23 cellular contexts compared by ENCODE assay signal in the genomic region with DNA sequence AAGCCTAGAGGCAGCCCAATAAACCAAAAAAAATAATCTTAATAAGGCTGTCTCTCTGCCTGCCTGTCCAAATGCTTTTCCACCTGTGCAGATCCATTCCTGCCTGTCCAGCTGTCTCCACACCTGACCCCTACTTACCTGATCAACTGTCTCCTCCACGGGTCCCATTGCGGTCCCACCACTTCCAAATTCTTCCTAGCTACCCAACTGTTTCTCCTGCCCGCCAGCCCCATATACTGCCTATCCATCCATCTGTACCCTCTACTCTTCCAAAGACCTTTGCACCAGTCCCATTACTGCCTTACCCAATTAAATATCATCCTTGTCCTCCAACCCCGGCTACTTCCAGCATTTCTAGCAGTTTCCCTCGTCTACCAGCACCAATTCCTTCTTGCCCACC. TPM values are rescaled to one million over a fixed set of nuclear protein-coding genes. Genes with fewer than 3 reads are reported as not detected.
DNase-seq lines count a peak whose midpoint lies in the region; ATAC-seq, FAIRE-seq and TF ChIP-seq lines count a peak whose summit lies in the region.
"Had no signal": no experiment of that assay in that cellular context is flagged by ENCODE, and none has a peak within 500 bp of the region (broad histone marks: within the 10 kb centered on the region; RNA-seq: fewer than 3 reads in every experiment).

No MANE protein-coding gene starts in this region.

- no peak overlapping the region for H3K4me3 Mint-ChIP-seq in endothelial cell (ENCODE audit: unreplicated experiment)
- H3K4me3 Mint-ChIP-seq: CD14-positive monocyte; CD4-positive, alpha-beta memory T cell; CD4-positive, CD25-positive, alpha-beta regulatory T cell; CD8-positive, alpha-beta memory T cell had no signal

- no peak for TF ChIP-seq CTCF in endothelial cell (IDR thresholded peaks at IDR 0.05; ENCODE audit: unreplicated experiment)

- peak; percentile 52 for FAIRE-seq in HTR-8/SVneo (lab: Jason Lieb, UNC)
- FAIRE-seq: A204.1, D721Med, G401.6, GM12891, GM19239 had no signal

- peak overlapping the region; percentile 55 for H3K27ac Mint-ChIP-seq in endothelial cell (ENCODE audit: unreplicated experiment)
- H3K27ac Mint-ChIP-seq: CD14-positive monocyte; CD4-positive, alpha-beta memory T cell; CD4-positive, CD25-positive, alpha-beta regulatory T cell; CD8-positive, alpha-beta memory T cell had no signal

- H3K36me3 Mint-ChIP-seq in endothelial cell (ENCODE audit: low read depth, unreplicated experiment): peaks cover 5% of the 10 kb centered on the region
- H3K36me3 Mint-ChIP-seq: CD14-positive monocyte had no signal

- H3K27me3 Mint-ChIP-seq in endothelial cell (ENCODE audit: unreplicated experiment): peaks cover 4% of the 10 kb centered on the region
- H3K27me3 Mint-ChIP-seq: CD4-positive, alpha-beta memory T cell; CD4-positive, CD25-positive, alpha-beta regulatory T cell; CD8-positive, alpha-beta memory T cell had no signal

- no peak for ATAC-seq in GM21717 (IDR thresholded peaks at IDR 0.05; ENCODE audit: unreplicated experiment)

- peaks cover 10% of the 10 kb centered on the region for H3K4me1 Mint-ChIP-seq in endothelial cell (ENCODE audit: unreplicated experiment)
- H3K4me1 Mint-ChIP-seq: CD14-positive monocyte; CD4-positive, alpha-beta memory T cell; CD4-positive, CD25-positive, alpha-beta regulatory T cell; CD8-positive, alpha-beta memory T cell had no signal

- H3K9me3 Mint-ChIP-seq in endothelial cell (ENCODE audit: unreplicated experiment): no peaks in the 10 kb centered on the region
- H3K9me3 Mint-ChIP-seq: CD4-positive, CD25-positive, alpha-beta regulatory T cell had no signal

- DNase-seq in D341Med (ENCODE audit: low spot score) (peak; percentile 4), HTR-8/SVneo (ENCODE audit: insufficient read length, low spot score) (no peak), endothelial cell (ENCODE audit: low spot score) (no peak), NCI-H2196 treated with DMSO at 0.1 percent for 48 hours (lab: John Stamatoyannopoulos, UW; ENCODE audit: unreplicated experiment) (no peak), NCI-H345 (lab: John Stamatoyannopoulos, UW) (no peak)
- DNase-seq: 8988T; ACHN; BE2C; C1 segment of cervical spinal cord; CD4-positive, alpha-beta memory T cell; CD4-positive, CD25-positive, alpha-beta regulatory T cell; CD8-positive, alpha-beta memory T cell; COR-L47; DMS79 treated with DMSO at 0.1 percent for 48 hours; GF-D8 had no signal

RNA-seq across cellular contexts. Expression of a gene that starts 39.4 kb away (rescaled TPM):
- not detected for total RNA-seq in endothelial cell (ENCODE audit: unreplicated experiment)
- total RNA-seq: A673; CD4-positive, alpha-beta memory T cell; CD4-positive, CD25-positive, alpha-beta regulatory T cell; CD8-positive, alpha-beta memory T cell had no signal

RNA-seq across cellular contexts. Expression of a gene that starts 40.9 kb away (rescaled TPM):
- total RNA-seq in endothelial cell (ENCODE audit: unreplicated experiment): 9.4 TPM
